Comparison of ENCODE assay signal across 1 cellular context in genomic region chr4:95614684-95615205, GRCh38.
TF ChIP-seq lines count a peak whose summit lies in the region.

No MANE protein-coding gene starts in this region.

TF ChIP-seq in HEK293, 187 proteins besides CTCF, POLR2A, EP300 and RAD21 (continued from another document):
- TF ChIP-seq ZNF18 (tag by site-specific recombination; IDR thresholded peaks at IDR 0.05) (peak; percentile 54; the same call in 1 of the 2 replicates), REPIN1 (tag by site-specific recombination; IDR thresholded peaks at IDR 0.05; ENCODE audit: low read depth) (0 out of 2 replicates have a peak, but pooled peaks have one; percentile 47), SETDB1 (IDR thresholded peaks at IDR 0.05; ENCODE audit: insufficient read length, low read length) (peak; percentile 27), HOXC10 (CRISPR knock-in tag; IDR thresholded peaks at IDR 0.05) (no peak), TRIM28 (IDR thresholded peaks at IDR 0.05; ENCODE audit: borderline replicate concordance, low read length) (0 out of 2 replicates have a peak, but pooled peaks have one; percentile 34), ZNF362 (tag by site-specific recombination; IDR thresholded peaks at IDR 0.05) (peak; percentile 85; the same call in 1 of the 2 replicates), ZNF664 (tag by site-specific recombination; IDR thresholded peaks at IDR 0.05) (peak; percentile 97)
- TF ChIP-seq, protein P1, sequence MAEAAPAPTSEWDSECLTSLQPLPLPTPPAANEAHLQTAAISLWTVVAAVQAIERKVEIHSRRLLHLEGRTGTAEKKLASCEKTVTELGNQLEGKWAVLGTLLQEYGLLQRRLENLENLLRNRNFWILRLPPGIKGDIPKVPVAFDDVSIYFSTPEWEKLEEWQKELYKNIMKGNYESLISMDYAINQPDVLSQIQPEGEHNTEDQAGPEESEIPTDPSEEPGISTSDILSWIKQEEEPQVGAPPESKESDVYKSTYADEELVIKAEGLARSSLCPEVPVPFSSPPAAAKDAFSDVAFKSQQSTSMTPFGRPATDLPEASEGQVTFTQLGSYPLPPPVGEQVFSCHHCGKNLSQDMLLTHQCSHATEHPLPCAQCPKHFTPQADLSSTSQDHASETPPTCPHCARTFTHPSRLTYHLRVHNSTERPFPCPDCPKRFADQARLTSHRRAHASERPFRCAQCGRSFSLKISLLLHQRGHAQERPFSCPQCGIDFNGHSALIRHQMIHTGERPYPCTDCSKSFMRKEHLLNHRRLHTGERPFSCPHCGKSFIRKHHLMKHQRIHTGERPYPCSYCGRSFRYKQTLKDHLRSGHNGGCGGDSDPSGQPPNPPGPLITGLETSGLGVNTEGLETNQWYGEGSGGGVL (tag by site-specific recombination; IDR thresholded peaks at IDR 0.05) = no peak
- TF ChIP-seq, protein P2, sequence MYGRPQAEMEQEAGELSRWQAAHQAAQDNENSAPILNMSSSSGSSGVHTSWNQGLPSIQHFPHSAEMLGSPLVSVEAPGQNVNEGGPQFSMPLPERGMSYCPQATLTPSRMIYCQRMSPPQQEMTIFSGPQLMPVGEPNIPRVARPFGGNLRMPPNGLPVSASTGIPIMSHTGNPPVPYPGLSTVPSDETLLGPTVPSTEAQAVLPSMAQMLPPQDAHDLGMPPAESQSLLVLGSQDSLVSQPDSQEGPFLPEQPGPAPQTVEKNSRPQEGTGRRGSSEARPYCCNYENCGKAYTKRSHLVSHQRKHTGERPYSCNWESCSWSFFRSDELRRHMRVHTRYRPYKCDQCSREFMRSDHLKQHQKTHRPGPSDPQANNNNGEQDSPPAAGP (tag by site-specific recombination; IDR thresholded peaks at IDR 0.05) = no peak
